Comparison of ENCODE assay signal across 8 cellular contexts in genomic region chr17:76501018-76501826, GRCh38.
A peak's percentile ranks its signal among the peaks of the same experiment; 100 is the strongest.
DNase-seq lines count a peak whose midpoint lies in the region; ATAC-seq and TF ChIP-seq lines count a peak whose summit lies in the region.

Gene RHBDF2 (minus strand): TSS chr17:76501423. CDS start chr17:76481524, 19,899 bp downstream.

- peak within 1 kb of the TSS; percentile 54 to 63 for H3K4me3 ChIP-seq in cardiac fibroblast (replicated peaks in 1 of 2; ENCODE audit: low read depth in 2 of 2, low read length in 2 of 2)

- no peak for TF ChIP-seq CTCF in 22Rv1 (IDR thresholded peaks at IDR 0.05)
- no peak for TF ChIP-seq CTCF in cardiac fibroblast (IDR thresholded peaks at IDR 0.05; ENCODE audit: low read depth, low read length)

- DNase-seq in NCI-H2227 (lab: John Stamatoyannopoulos, UW; ENCODE audit: unreplicated experiment) (peak; percentile 81), cardiac fibroblast (ENCODE audit: low read depth in 2 of 2) (peak; percentile 71 to 83), islet precursor cell (peak; percentile 96)
- peak; percentile 88 for DNase-seq in activated CD4-positive, CD25-positive, alpha-beta regulatory T cell treated with anti-CD3 and anti-CD28 coated beads, Interleukin-2, amount 50 U/mL, for 16 hours (ENCODE audit: low read depth, low spot score)
- peak; percentile 91 to 99 (median 94) for DNase-seq in stimulated activated CD4-positive, alpha-beta T cell treated with anti-CD3 and anti-CD28 coated beads, Interleukin-12 subunit alpha, Interleukin-12 subunit beta, amount 100 ng/mL, for 48 hours (ENCODE audit: low read depth in 2 of 3, low spot score in 1 of 3)

- ATAC-seq in GM18520 (IDR thresholded peaks at IDR 0.05; ENCODE audit: unreplicated experiment) = peak; percentile 35
- peak; percentile 54 for ATAC-seq in HG03066 (IDR thresholded peaks at IDR 0.05; ENCODE audit: low read depth, unreplicated experiment)

- 0 out of 2 replicates have a peak within 1 kb of the TSS, but pooled peaks have one; percentile 17 for H3K27ac ChIP-seq in 22Rv1

Comparison
In these comparisons a context has a peak if more than half of its experiments do, and no peak if none do; other contexts are left out.
1. Peak in every context shown above with its lines: DNase-seq, ATAC-seq, H3K4me3 ChIP-seq and H3K27ac ChIP-seq.